8 cellular contexts compared by ENCODE assay signal in the genomic region with DNA sequence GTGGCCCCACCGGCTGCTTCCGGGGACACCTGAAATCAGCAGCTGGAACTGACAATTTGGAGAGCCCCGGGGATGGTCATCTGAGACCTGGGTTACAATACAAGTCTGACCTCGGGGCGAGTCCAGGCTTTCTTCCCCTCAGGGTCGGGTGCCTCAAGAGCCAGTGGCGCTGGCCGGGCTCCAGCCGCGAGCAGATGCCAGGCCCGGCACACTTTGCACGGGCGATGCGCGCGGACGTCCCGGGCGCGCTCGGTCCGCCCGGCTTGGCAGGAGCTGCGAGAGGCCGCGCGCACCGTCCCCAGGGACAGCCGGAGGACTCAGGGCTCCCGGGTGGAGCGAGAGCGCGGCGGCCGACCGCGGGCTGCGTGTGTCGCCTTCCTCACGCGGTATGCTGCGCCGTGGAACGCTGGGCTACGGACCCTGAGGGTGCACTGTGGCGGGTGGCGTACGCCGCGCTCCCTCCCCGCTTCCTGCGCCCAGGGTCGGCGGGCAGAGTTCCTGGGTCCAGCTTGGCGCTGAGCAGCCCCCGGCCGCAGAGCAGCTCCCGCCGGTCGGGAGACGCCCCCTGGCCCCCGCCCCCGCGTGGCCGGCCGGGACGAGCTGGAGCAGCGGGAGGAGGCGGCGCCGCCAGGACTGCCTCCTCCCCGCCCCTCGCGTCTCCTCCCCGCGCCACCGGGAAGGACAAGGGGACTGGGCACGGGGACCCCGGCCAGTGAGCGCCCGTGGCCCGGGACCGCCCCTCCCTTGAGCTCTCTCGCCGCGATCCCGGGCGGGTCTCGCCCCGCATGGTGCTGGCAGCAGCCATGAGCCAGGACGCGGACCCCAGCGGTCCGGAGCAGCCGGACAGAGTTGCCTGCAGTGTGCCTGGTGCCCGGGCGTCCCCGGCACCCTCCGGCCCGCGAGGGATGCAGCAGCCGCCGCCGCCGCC. TPM values are rescaled to one million over a fixed set of nuclear protein-coding genes. Genes with fewer than 3 reads are reported as not detected.
DNase-seq lines count a peak whose midpoint lies in the region; ATAC-seq and TF ChIP-seq lines count a peak whose summit lies in the region.

A gene (plus strand): TSS at position 667 of the 928 bp plus-strand sequence. CDS start 119 bp downstream, at position 786.

- peak within 1 kb of the TSS; percentile 82 for H2AFZ ChIP-seq in SK-N-SH (ENCODE audit: low read depth)

- peak within 1 kb of the TSS; percentile 18; the same call in 1 of the 2 replicates for H3K9ac ChIP-seq in SK-N-SH

- no peaks in the 10 kb centered on the region for H3K9me2 ChIP-seq in SK-N-SH

- peak within 1 kb of the TSS; percentile 56 for H3K4me3 ChIP-seq in AG10803 (ENCODE audit: low read length)
- H3K4me3 ChIP-seq in SK-N-SH (ENCODE audit: low read depth in 2 of 2, low read length in 1 of 2), result peak within 1 kb of the TSS; percentile 62 to 80
- peak within 1 kb of the TSS; percentile 27 for H3K4me3 ChIP-seq in lung
- H3K4me3 ChIP-seq in thymus (ENCODE audit: low read length), result peak within 1 kb of the TSS; percentile 42

- DNase-seq in AG10803 (ENCODE audit: low read depth), result no peak
- DNase-seq in SK-N-SH, result peak; percentile 91
- no peak for DNase-seq in lung (ENCODE audit: low spot score)

- no peaks in the 10 kb centered on the region for H3K79me2 ChIP-seq in SK-N-SH (ENCODE audit: insufficient read depth)

- intact Hi-C loops in dendritic cell treated with granulocyte-macrophage colony-stimulating factor and Interleukin-4, amounts not matched to agents 40 ng/mL and 50 ng/mL, for 4 days (cut with micrococcal nuclease), result no loop called here

- no peaks in the 10 kb centered on the region for H3K9me3 Mint-ChIP-seq in dendritic cell treated with granulocyte-macrophage colony-stimulating factor and Interleukin-4, amounts not matched to agents 40 ng/mL and 50 ng/mL, for 4 days

- POLR2A ChIA-PET in SK-N-SH (lab: Yijun Ruan, JAX), result interaction anchor here (0.5 to 1.1 kb wide), 2 partner anchors 19 to 29 kb away, joined by 4 to 5 read pairs; no protein-coding TSS in a partner anchor

- H3K4me1 Mint-ChIP-seq in dendritic cell treated with granulocyte-macrophage colony-stimulating factor and Interleukin-4, amounts not matched to agents 40 ng/mL and 50 ng/mL, for 4 days (ENCODE audit: low read depth), result peaks cover 15% of the 10 kb centered on the region

- H3K4me1 ChIP-seq in SK-N-SH (ENCODE audit: control insufficient read depth in 1 of 2, insufficient read depth in 2 of 2, low read depth in 1 of 2, low read length in 1 of 2) (peaks cover 4 to 26% of the 10 kb centered on the region in 2 experiments; a peak in 3 of 4 replicates), lung (ENCODE audit: control insufficient read depth in 2 of 2, insufficient read depth in 2 of 2, low read length in 2 of 2) (peaks cover 6 to 10% of the 10 kb centered on the region in 2 donors), thymus (ENCODE audit: control insufficient read depth, insufficient read depth, low read length) (peaks cover 2% of the 10 kb centered on the region)

- H3K36me3 Mint-ChIP-seq in dendritic cell treated with granulocyte-macrophage colony-stimulating factor and Interleukin-4, amounts not matched to agents 40 ng/mL and 50 ng/mL, for 4 days (ENCODE audit: low read depth), result no peaks in the 10 kb centered on the region

- no peak for TF ChIP-seq CTCF in AG10803 (conservative IDR thresholded peaks at IDR 0.05; ENCODE audit: low read length)
- TF ChIP-seq CTCF in SK-N-SH (IDR thresholded peaks at IDR 0.05), result 0 out of 2 replicates have a peak, but pooled peaks have one; percentile 14
- no peak for TF ChIP-seq CTCF in lung (IDR thresholded peaks at IDR 0.05; ENCODE audit: control extremely low read depth, extremely low read depth)

- WGBS in SK-N-SH (ENCODE audit: low lambda C conversion rate), result 24% methylated on average over 4 of the region's 105 CpGs
- 0 to 1% methylated on average over 39 to 105 of the region's 105 CpGs for WGBS in lung, 2 donors
- 1% methylated on average over 105 of the region's 105 CpGs for WGBS in thymus

- peaks cover 15% of the 10 kb centered on the region for H3F3A ChIP-seq in SK-N-SH (replicated peaks; ENCODE audit: insufficient read depth)

- H3K27me3 ChIP-seq in SK-N-SH (ENCODE audit: insufficient read depth), result no peaks in the 10 kb centered on the region
- H3K27me3 ChIP-seq in lung (ENCODE audit: control insufficient read depth, insufficient read depth), result peaks cover 4% of the 10 kb centered on the region
- H3K27me3 ChIP-seq in thymus (ENCODE audit: control insufficient read depth, insufficient read depth), result peaks cover 57% of the 10 kb centered on the region

- TF ChIP-seq RAD21 in SK-N-SH (IDR thresholded peaks at IDR 0.05; ENCODE audit: low read length), result no peak

- peaks cover 77% of the 10 kb centered on the region for H3K27me3 Mint-ChIP-seq in dendritic cell treated with granulocyte-macrophage colony-stimulating factor and Interleukin-4, amounts not matched to agents 40 ng/mL and 50 ng/mL, for 4 days

- TF ChIP-seq EP300 in SK-N-SH (IDR thresholded peaks at IDR 0.05; ENCODE audit: borderline replicate concordance in 1 of 2, low read depth in 1 of 2, low read length in 1 of 2), result no peak

- ATAC-seq in GM19463 (IDR thresholded peaks at IDR 0.05; ENCODE audit: unreplicated experiment) (peak; percentile 36), lung (ENCODE audit: insufficient read depth, low FRiP score) (no peak), GM21576 (IDR thresholded peaks at IDR 0.05; ENCODE audit: unreplicated experiment) (no peak), HG03469 (IDR thresholded peaks at IDR 0.05; ENCODE audit: unreplicated experiment) (no peak)

- H3K27ac Mint-ChIP-seq in dendritic cell treated with granulocyte-macrophage colony-stimulating factor and Interleukin-4, amounts not matched to agents 40 ng/mL and 50 ng/mL, for 4 days, result no peak within 1 kb of the TSS

- H3K36me3 ChIP-seq in SK-N-SH (replicated peaks in 1 of 2; ENCODE audit: control insufficient read depth in 1 of 2, insufficient read depth in 2 of 2, low read length in 1 of 2) (no peaks in the 10 kb centered on the region), lung (ENCODE audit: control insufficient read depth in 2 of 2, insufficient read depth in 2 of 2, low read length in 2 of 2) (no peaks in the 10 kb centered on the region), thymus (ENCODE audit: control insufficient read depth, insufficient read depth) (no peaks in the 10 kb centered on the region)

- H3K4me3 Mint-ChIP-seq in dendritic cell treated with granulocyte-macrophage colony-stimulating factor and Interleukin-4, amounts not matched to agents 40 ng/mL and 50 ng/mL, for 4 days, result peak within 1 kb of the TSS; percentile 49

- H4K20me1 ChIP-seq in SK-N-SH (ENCODE audit: insufficient read depth), result no peaks in the 10 kb centered on the region

- peak within 1 kb of the TSS in 1 of 2 experiments; percentile 76; a peak in 2 of 4 replicates for H3K27ac ChIP-seq in SK-N-SH (ENCODE audit: low read depth in 2 of 2, low read length in 1 of 2)
- peak within 1 kb of the TSS in 1 of 2 donors; percentile 94 for H3K27ac ChIP-seq in lung (ENCODE audit: low read depth in 1 of 2, low read length in 1 of 2)
- H3K27ac ChIP-seq in thymus (ENCODE audit: low read depth), result no peak within 1 kb of the TSS

- peak within 1 kb of the TSS; percentile 90 for H3K4me2 ChIP-seq in SK-N-SH

- CTCF ChIA-PET in SK-N-SH (lab: Yijun Ruan, JAX), result interaction anchor here (0.6 to 2.7 kb wide), 12 partner anchors 9 to 274 kb away, joined by 3 to 13 read pairs (median 5); no protein-coding TSS in a partner anchor

- H3K9me3 ChIP-seq in SK-N-SH, result no peaks in the 10 kb centered on the region
- peaks cover 0 to 2% of the 10 kb centered on the region in 2 donors for H3K9me3 ChIP-seq in lung (ENCODE audit: control insufficient read depth in 2 of 2, insufficient read depth in 1 of 2, low read length in 1 of 2)
- no peaks in the 10 kb centered on the region for H3K9me3 ChIP-seq in thymus (ENCODE audit: control insufficient read depth)

TF ChIP-seq in SK-N-SH, 30 proteins besides CTCF, POLR2A, EP300 and RAD21:
- TF ChIP-seq MXI1 (IDR thresholded peaks at IDR 0.05; ENCODE audit: low read depth, low read length), result peak; percentile 51; the same call in 1 of the 2 replicates
- TF ChIP-seq, protein P1, sequence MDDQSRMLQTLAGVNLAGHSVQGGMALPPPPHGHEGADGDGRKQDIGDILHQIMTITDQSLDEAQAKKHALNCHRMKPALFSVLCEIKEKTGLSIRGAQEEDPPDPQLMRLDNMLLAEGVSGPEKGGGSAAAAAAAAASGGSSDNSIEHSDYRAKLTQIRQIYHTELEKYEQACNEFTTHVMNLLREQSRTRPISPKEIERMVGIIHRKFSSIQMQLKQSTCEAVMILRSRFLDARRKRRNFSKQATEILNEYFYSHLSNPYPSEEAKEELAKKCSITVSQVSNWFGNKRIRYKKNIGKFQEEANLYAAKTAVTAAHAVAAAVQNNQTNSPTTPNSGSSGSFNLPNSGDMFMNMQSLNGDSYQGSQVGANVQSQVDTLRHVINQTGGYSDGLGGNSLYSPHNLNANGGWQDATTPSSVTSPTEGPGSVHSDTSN (IDR thresholded peaks at IDR 0.05), result no peak

RNA-seq across cellular contexts. Expression of the gene that starts here (rescaled TPM):
- polyA plus RNA-seq in SK-N-SH (2012; rRNA removed) (0.64 and 0.67 TPM in 2 replicates), lung (under 1 TPM; 0.25 to 0.31 TPM), thymus (3.8 TPM)
- polyA plus RNA-seq in SK-N-SH (2012; cell fraction: cytosol; rRNA removed), result 0.71 and 0.88 TPM in 2 replicates
- polyA plus RNA-seq in SK-N-SH (2012; cell fraction: nucleus; rRNA removed), result 3.3 and 7.6 TPM in 2 replicates
- total RNA-seq in lung, result 1 to 10 TPM; 1.0 to 3.3 TPM
